Comparison of ENCODE assay signal across 11 cellular contexts in the genomic region with DNA sequence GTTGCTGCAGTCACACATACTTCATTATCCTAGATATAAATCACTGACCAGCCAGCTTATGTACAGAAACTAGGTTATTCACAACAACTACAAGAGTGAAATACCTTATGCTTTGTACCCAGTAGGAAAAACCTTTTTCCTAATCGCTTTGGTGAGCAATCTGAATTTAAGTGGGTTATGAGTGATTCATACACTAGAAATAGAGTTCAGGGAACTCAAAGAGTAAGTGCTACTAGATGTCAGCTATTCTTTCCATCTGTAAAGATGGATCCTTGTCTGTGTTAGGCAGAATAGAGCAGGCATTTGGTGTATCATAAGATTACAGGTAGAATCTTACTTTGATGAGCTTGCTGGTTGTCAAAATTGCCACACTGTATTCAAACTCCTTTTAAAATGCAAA.
DNase-seq lines count a peak whose midpoint lies in the region; ATAC-seq lines count a peak whose summit lies in the region.
"Had no signal": no experiment of that assay in that cellular context is flagged by ENCODE, and none has a peak within 500 bp of the region (broad histone marks: within the 10 kb centered on the region; RNA-seq: fewer than 3 reads in every experiment).

No MANE protein-coding gene starts in this region.

- H3K36me3 Mint-ChIP-seq in activated naive CD8-positive, alpha-beta T cell, result peaks cover 9% of the 10 kb centered on the region
- H3K36me3 Mint-ChIP-seq in memory B cell, result peaks cover 9% of the 10 kb centered on the region
- peaks cover 10% of the 10 kb centered on the region for H3K36me3 Mint-ChIP-seq in activated CD4-positive, alpha-beta T cell treated with anti-CD3 and anti-CD28 coated beads, Interleukin-2, amount 10 ng/mL, durations not matched to agents 7 days and 5 days (ENCODE audit: low read depth)

- CTCF ChIA-PET in activated CD4-positive, alpha-beta T cell treated with anti-CD3 and anti-CD28 coated beads, Interleukin-2, amount 10 ng/mL, durations not matched to agents 7 days and 5 days (lab: Charles Lee), result interaction anchor here (0.8 kb wide), 1 partner anchor 167 kb away, joined by 4 read pairs; no protein-coding TSS in a partner anchor

- no peaks in the 10 kb centered on the region for H3K27me3 Mint-ChIP-seq in activated naive CD8-positive, alpha-beta T cell
- no peaks in the 10 kb centered on the region for H3K27me3 Mint-ChIP-seq in memory B cell
- H3K27me3 Mint-ChIP-seq in activated CD4-positive, alpha-beta T cell treated with anti-CD3 and anti-CD28 coated beads, Interleukin-2, amount 10 ng/mL, durations not matched to agents 7 days and 5 days, result no peaks in the 10 kb centered on the region
- H3K27me3 Mint-ChIP-seq: stimulated activated memory B cell treated with anti-CD40 and anti-IgM and Interleukin-4, amounts not matched to agents 10 μg/mL and 1 μg/mL and 100 μg/mL, for 72 hours had no signal

- H3K27ac Mint-ChIP-seq in activated naive CD8-positive, alpha-beta T cell, result peak overlapping the region; percentile 54
- H3K27ac Mint-ChIP-seq in memory B cell, result peak overlapping the region; percentile 45
- no peak overlapping the region for H3K27ac Mint-ChIP-seq in activated CD4-positive, alpha-beta T cell treated with anti-CD3 and anti-CD28 coated beads, Interleukin-2, amount 10 ng/mL, durations not matched to agents 7 days and 5 days
- H3K27ac Mint-ChIP-seq: stimulated activated memory B cell treated with anti-CD40 and anti-IgM and Interleukin-4, amounts not matched to agents 10 μg/mL and 1 μg/mL and 100 μg/mL, for 72 hours had no signal

- peaks cover 64% of the 10 kb centered on the region for H3K4me1 Mint-ChIP-seq in activated naive CD8-positive, alpha-beta T cell (ENCODE audit: low read depth)
- peaks cover 34% of the 10 kb centered on the region for H3K4me1 Mint-ChIP-seq in memory B cell
- peaks cover 40% of the 10 kb centered on the region for H3K4me1 Mint-ChIP-seq in activated CD4-positive, alpha-beta T cell treated with anti-CD3 and anti-CD28 coated beads, Interleukin-2, amount 10 ng/mL, durations not matched to agents 7 days and 5 days

- peak; percentile 5 for DNase-seq in EH (ENCODE audit: low read depth)
- DNase-seq in memory B cell (ENCODE audit: low spot score in 2 of 2), result no peak
- DNase-seq in GDM1 (lab: John Stamatoyannopoulos, UW), result no peak
- DNase-seq in globus pallidus (ENCODE audit: low spot score), result no peak
- DNase-seq in activated CD4-positive, alpha-beta T cell treated with anti-CD3 and anti-CD28 coated beads, Interleukin-2, amount 10 ng/mL, durations not matched to agents 7 days and 5 days, result no peak
- DNase-seq: NCI-H1105 treated with DMSO at 0.1 percent for 48 hours, NCI-H526, WERI-Rb-1 had no signal

- POLR2A ChIA-PET in activated CD4-positive, alpha-beta T cell treated with anti-CD3 and anti-CD28 coated beads, Interleukin-2, amount 10 ng/mL, durations not matched to agents 7 days and 5 days (lab: Charles Lee), result no interaction called here

- no peaks in the 10 kb centered on the region for H3K9me3 Mint-ChIP-seq in activated naive CD8-positive, alpha-beta T cell (ENCODE audit: low read depth)
- H3K9me3 Mint-ChIP-seq in memory B cell, result no peaks in the 10 kb centered on the region
- H3K9me3 Mint-ChIP-seq in activated CD4-positive, alpha-beta T cell treated with anti-CD3 and anti-CD28 coated beads, Interleukin-2, amount 10 ng/mL, durations not matched to agents 7 days and 5 days, result no peaks in the 10 kb centered on the region
- H3K9me3 Mint-ChIP-seq: stimulated activated memory B cell treated with anti-CD40 and anti-IgM and Interleukin-4, amounts not matched to agents 10 μg/mL and 1 μg/mL and 100 μg/mL, for 72 hours had no signal

- peak; percentile 11 for ATAC-seq in GM19463 (IDR thresholded peaks at IDR 0.05; ENCODE audit: unreplicated experiment)
- ATAC-seq in memory B cell (ENCODE audit: low read depth), result no peak
- ATAC-seq: stimulated activated memory B cell treated with anti-CD40 and anti-IgM and Interleukin-4, amounts not matched to agents 10 μg/mL and 1 μg/mL and 100 μg/mL, for 72 hours had no signal

- peak overlapping the region; percentile 24 for H3K4me3 Mint-ChIP-seq in activated naive CD8-positive, alpha-beta T cell
- H3K4me3 Mint-ChIP-seq in memory B cell, result no peak overlapping the region
- no peak overlapping the region for H3K4me3 Mint-ChIP-seq in activated CD4-positive, alpha-beta T cell treated with anti-CD3 and anti-CD28 coated beads, Interleukin-2, amount 10 ng/mL, durations not matched to agents 7 days and 5 days
- H3K4me3 Mint-ChIP-seq: stimulated activated memory B cell treated with anti-CD40 and anti-IgM and Interleukin-4, amounts not matched to agents 10 μg/mL and 1 μg/mL and 100 μg/mL, for 72 hours had no signal
